Comparison of ENCODE assay signal across 1 cellular context in the genomic region with DNA sequence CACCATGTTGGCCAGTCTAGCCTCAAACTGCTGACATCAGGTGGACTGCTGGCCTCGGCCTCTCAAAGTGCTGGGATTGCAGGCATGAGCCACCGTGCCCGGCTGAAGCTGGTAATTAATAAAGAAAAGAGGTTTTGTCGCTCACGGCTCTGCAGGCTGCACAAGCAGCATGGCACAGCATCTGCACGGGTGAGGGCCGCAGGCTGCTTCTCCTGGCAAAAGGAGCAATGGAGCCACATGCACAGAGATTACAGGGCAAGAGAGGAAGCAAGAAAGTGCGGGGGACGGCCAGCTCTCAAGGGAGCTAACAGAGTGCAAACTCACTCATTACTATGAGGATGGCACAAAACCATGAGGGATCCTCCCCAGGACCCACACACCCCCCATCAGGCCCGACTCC.
A peak's percentile ranks its signal among the peaks of the same experiment; 100 is the strongest.
TF ChIP-seq lines count a peak whose summit lies in the region.

No MANE protein-coding gene starts in this region.

TF ChIP-seq in GM12878, 131 proteins besides CTCF, POLR2A, EP300 and RAD21:
- TF ChIP-seq SIN3A (IDR thresholded peaks at IDR 0.05; ENCODE audit: low read depth, low read length): no peak
- TF ChIP-seq DPF2 (IDR thresholded peaks at IDR 0.05): no peak
- TF ChIP-seq FOS (IDR thresholded peaks at IDR 0.05; ENCODE audit: borderline replicate concordance, extremely low read depth, insufficient read length): no peak
- no peak for TF ChIP-seq LARP7 (IDR thresholded peaks at IDR 0.05)
- TF ChIP-seq ESRRA (IDR thresholded peaks at IDR 0.05; ENCODE audit: low read length): no peak
- TF ChIP-seq EED (IDR thresholded peaks at IDR 0.05; ENCODE audit: low read depth): no peak
- peak; percentile 15; the same call in 1 of the 2 replicates for TF ChIP-seq SPI1 (IDR thresholded peaks at IDR 0.05; ENCODE audit: borderline replicate concordance, insufficient read depth, low read depth, low read length)
- peak; percentile 18 for TF ChIP-seq MEF2B (IDR thresholded peaks at IDR 0.05; ENCODE audit: partially characterized antibody, poor library complexity, severe bottlenecking)
- no peak for TF ChIP-seq MEF2A (IDR thresholded peaks at IDR 0.05; ENCODE audit: insufficient read depth, low read depth, low read length)
- TF ChIP-seq IKZF2 (IDR thresholded peaks at IDR 0.05): no peak
- TF ChIP-seq, protein P1, sequence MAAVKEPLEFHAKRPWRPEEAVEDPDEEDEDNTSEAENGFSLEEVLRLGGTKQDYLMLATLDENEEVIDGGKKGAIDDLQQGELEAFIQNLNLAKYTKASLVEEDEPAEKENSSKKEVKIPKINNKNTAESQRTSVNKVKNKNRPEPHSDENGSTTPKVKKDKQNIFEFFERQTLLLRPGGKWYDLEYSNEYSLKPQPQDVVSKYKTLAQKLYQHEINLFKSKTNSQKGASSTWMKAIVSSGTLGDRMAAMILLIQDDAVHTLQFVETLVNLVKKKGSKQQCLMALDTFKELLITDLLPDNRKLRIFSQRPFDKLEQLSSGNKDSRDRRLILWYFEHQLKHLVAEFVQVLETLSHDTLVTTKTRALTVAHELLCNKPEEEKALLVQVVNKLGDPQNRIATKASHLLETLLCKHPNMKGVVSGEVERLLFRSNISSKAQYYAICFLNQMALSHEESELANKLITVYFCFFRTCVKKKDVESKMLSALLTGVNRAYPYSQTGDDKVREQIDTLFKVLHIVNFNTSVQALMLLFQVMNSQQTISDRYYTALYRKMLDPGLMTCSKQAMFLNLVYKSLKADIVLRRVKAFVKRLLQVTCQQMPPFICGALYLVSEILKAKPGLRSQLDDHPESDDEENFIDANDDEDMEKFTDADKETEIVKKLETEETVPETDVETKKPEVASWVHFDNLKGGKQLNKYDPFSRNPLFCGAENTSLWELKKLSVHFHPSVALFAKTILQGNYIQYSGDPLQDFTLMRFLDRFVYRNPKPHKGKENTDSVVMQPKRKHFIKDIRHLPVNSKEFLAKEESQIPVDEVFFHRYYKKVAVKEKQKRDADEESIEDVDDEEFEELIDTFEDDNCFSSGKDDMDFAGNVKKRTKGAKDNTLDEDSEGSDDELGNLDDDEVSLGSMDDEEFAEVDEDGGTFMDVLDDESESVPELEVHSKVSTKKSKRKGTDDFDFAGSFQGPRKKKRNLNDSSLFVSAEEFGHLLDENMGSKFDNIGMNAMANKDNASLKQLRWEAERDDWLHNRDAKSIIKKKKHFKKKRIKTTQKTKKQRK (IDR thresholded peaks at IDR 0.05; ENCODE audit: low read depth, low read length): no peak
